Comparison of ENCODE assay signal across 24 cellular contexts in the genomic region with DNA sequence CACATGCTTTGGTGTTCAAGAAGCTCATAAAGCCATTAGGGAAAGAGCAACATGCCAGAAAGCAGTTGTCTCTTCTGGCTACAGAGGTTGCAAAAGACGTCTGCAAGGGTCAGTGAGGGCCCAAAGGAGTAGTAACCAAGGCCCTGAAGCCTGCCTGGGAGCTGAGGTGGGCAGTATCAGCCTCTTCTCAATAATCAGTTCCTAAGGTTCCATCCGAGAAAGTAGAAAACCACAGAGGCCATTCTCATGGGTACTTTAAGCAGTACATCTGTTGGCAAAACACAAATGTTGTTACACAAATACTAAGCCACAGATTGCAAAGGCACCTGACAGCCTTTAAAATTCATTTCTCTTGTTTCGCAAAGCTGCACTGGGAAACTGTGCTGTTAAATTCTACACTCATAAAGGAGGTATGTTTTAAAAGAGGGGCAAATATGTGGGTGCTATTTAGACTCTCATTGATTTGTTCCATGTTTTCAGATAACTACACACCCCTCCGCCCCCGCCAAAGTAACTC. TPM values are rescaled to one million over a fixed set of nuclear protein-coding genes. Genes with fewer than 3 reads are reported as not detected.
DNase-seq lines count a peak whose midpoint lies in the region; ATAC-seq and TF ChIP-seq lines count a peak whose summit lies in the region.
"Had no signal": no experiment of that assay in that cellular context is flagged by ENCODE, and none has a peak within 500 bp of the region (broad histone marks: within the 10 kb centered on the region; RNA-seq: fewer than 3 reads in every experiment).

No MANE protein-coding gene starts in this region.

- peak in 1 of 2 donors; percentile 45 for ATAC-seq in gastrocnemius medialis
- no peak for ATAC-seq in GM21723 (IDR thresholded peaks at IDR 0.05; ENCODE audit: unreplicated experiment)
- ATAC-seq: esophagus mucosa, heart right ventricle, SK-N-SH treated with all-trans-retinoic acid at 6 μM for 48 hours had no signal

- H3K27me3 Mint-ChIP-seq in activated CD4-positive, alpha-beta T cell treated with anti-CD3 and anti-CD28 coated beads, Interleukin-2, amount 10 ng/mL, durations not matched to agents 24 days and 14 days = no peaks in the 10 kb centered on the region

- peak overlapping the region; percentile 53 for H3K27ac Mint-ChIP-seq in activated CD4-positive, alpha-beta T cell treated with anti-CD3 and anti-CD28 coated beads, Interleukin-2, amount 10 ng/mL, durations not matched to agents 24 days and 14 days

- in situ Hi-C loops in gastrocnemius medialis (cut with MboI; ENCODE audit: low sequenced_read_pairs in 4 of 4) = loop anchor here in 1 of 4 donors (25.0 kb wide), 1 partner anchor 97 kb away; the partner anchor contains the start of genes HCFC1 and TMEM187

- H3K27ac ChIP-seq in VCaP (peak overlapping the region; percentile 32; the same call in 1 of the 2 replicates), gastrocnemius medialis (peak overlapping the region; percentile 54 to 67 (median 60))
- H3K27ac ChIP-seq: C4-2B had no signal

- H3K4me1 Mint-ChIP-seq in activated CD4-positive, alpha-beta T cell treated with anti-CD3 and anti-CD28 coated beads, Interleukin-2, amount 10 ng/mL, durations not matched to agents 24 days and 14 days = peaks cover 50% of the 10 kb centered on the region

- no peaks in the 10 kb centered on the region for H3K27me3 ChIP-seq in gastrocnemius medialis
- H3K27me3 ChIP-seq: thyroid gland had no signal

- TF ChIP-seq POLR2A in gastrocnemius medialis (IDR thresholded peaks at IDR 0.05) = no peak

- H3K36me3 ChIP-seq in gastrocnemius medialis = no peaks in the 10 kb centered on the region
- H3K36me3 ChIP-seq: breast epithelium, thyroid gland had no signal

- H3K4me3 ChIP-seq in fibroblast of villous mesenchyme (ENCODE audit: low read depth, low read length) (no peak overlapping the region), gastrocnemius medialis (no peak overlapping the region)
- H3K4me3 ChIP-seq: breast epithelium, heart right ventricle, skin epidermis, thyroid gland had no signal

- peaks cover 54 to 56% of the 10 kb centered on the region in 2 donors for H3K4me1 ChIP-seq in gastrocnemius medialis

- no peaks in the 10 kb centered on the region for H3K9me3 Mint-ChIP-seq in activated CD4-positive, alpha-beta T cell treated with anti-CD3 and anti-CD28 coated beads, Interleukin-2, amount 10 ng/mL, durations not matched to agents 24 days and 14 days

- intact Hi-C loops in activated CD4-positive, alpha-beta T cell treated with anti-CD3 and anti-CD28 coated beads, Interleukin-2, amount 10 ng/mL, durations not matched to agents 24 days and 14 days (cut with micrococcal nuclease) = no loop called here
- intact Hi-C loops in gastrocnemius medialis (cut with DNase I; ENCODE audit: low total_unique reads) = no loop called here

- H3K36me3 Mint-ChIP-seq in activated CD4-positive, alpha-beta T cell treated with anti-CD3 and anti-CD28 coated beads, Interleukin-2, amount 10 ng/mL, durations not matched to agents 24 days and 14 days (ENCODE audit: low read depth) = peaks cover 32% of the 10 kb centered on the region

- DNase-seq in activated CD4-positive, alpha-beta T cell treated with anti-CD3 and anti-CD28 coated beads, Interleukin-2, amount 10 ng/mL, durations not matched to agents 24 days and 14 days = no peak
- no peak for DNase-seq in activated CD4-positive, alpha-beta T cell treated with anti-CD3 and anti-CD28 coated beads, Interleukin-2, amount 50 U/mL, for 1 hour
- DNase-seq in fibroblast of villous mesenchyme (ENCODE audit: low read depth) = peak; percentile 55
- DNase-seq in gastrocnemius medialis = no peak
- DNase-seq in retina = no peak
- DNase-seq in NCI-H187 treated with DMSO at 0.1 percent for 48 hours (lab: John Stamatoyannopoulos, UW) = no peak
- DNase-seq: 8988T; activated CD4-positive, alpha-beta T cell treated with anti-CD3 and anti-CD28 coated beads, Interleukin-2, amount 50 U/mL, for 48 hours; activated effector memory CD4-positive, alpha-beta T cell treated with anti-CD3 and anti-CD28 coated beads, Interleukin-2, amount 50 U/mL, for 16 hours; DND-41; heart right ventricle; KG1; mesendoderm; NCI-H1048; nucleus accumbens; stimulated activated CD4-positive, alpha-beta T cell treated with anti-CD3 and anti-CD28 coated beads, Interleukin-4, amount 100 ng/mL, for 4 hours; thyroid gland had no signal

- TF ChIP-seq CTCF in VCaP (conservative IDR thresholded peaks at IDR 0.05) (no peak), fibroblast of villous mesenchyme (IDR thresholded peaks at IDR 0.05; ENCODE audit: insufficient read depth, low read depth, low read length) (no peak), gastrocnemius medialis (IDR thresholded peaks at IDR 0.05 in 4 of 5, conservative IDR thresholded peaks at IDR 0.05 in 1 of 5) (no peak)

- H3K4me3 Mint-ChIP-seq in activated CD4-positive, alpha-beta T cell treated with anti-CD3 and anti-CD28 coated beads, Interleukin-2, amount 10 ng/mL, durations not matched to agents 24 days and 14 days = no peak overlapping the region

- no peaks in the 10 kb centered on the region for H3K9me3 ChIP-seq in gastrocnemius medialis
- H3K9me3 ChIP-seq: breast epithelium, heart right ventricle, thyroid gland had no signal

RNA-seq across cellular contexts. Expression of gene MECP2, which starts 37.7 kb away (rescaled TPM):
- total RNA-seq in activated CD4-positive, alpha-beta T cell treated with anti-CD3 and anti-CD28 coated beads, Interleukin-2, amount 10 ng/mL, durations not matched to agents 24 days and 14 days = 55.1 and 58.8 TPM in 2 replicates
- 25.1 and 28.5 TPM in 2 replicates for total RNA-seq in fibroblast of villous mesenchyme
- total RNA-seq in gastrocnemius medialis = 10 to 100 TPM; 39.0 to 63.2 (median 45.2) TPM

RNA-seq across cellular contexts. Expression of gene IRAK1, which starts 40.1 kb away (rescaled TPM):
- total RNA-seq in activated CD4-positive, alpha-beta T cell treated with anti-CD3 and anti-CD28 coated beads, Interleukin-2, amount 10 ng/mL, durations not matched to agents 24 days and 14 days = 177 and 192 TPM in 2 replicates
- total RNA-seq in fibroblast of villous mesenchyme (62.6 and 102 TPM in 2 replicates), gastrocnemius medialis (100 to 1,000 TPM in 3 of 4 donors, 10 to 100 TPM in 1; 73.9 to 157 (median 115) TPM)
